Comparison of ENCODE assay signal across 18 cellular contexts in genomic region chr11:70527046-70527395, GRCh38.
"Had no signal": no experiment of that assay in that cellular context is flagged by ENCODE, and none has a peak within 500 bp of the region (broad histone marks: within the 10 kb centered on the region; RNA-seq: fewer than 3 reads in every experiment).

No MANE protein-coding gene starts in this region.

- H3K9me3 ChIP-seq: esophagus squamous epithelium, stomach, testis had no signal

- H3K4me1 ChIP-seq: testis had no signal

- H3K36me3 Mint-ChIP-seq: activated naive CD4-positive, alpha-beta T cell treated with anti-CD3 and anti-CD28 coated beads, Interleukin-2, amount 50 U/mL, for 72 hours; mesothelial cell of epicardium had no signal

- H3K4me3 Mint-ChIP-seq: activated CD4-positive, alpha-beta T cell treated with anti-CD3 and anti-CD28 coated beads, Interleukin-2, amount 10 ng/mL, durations not matched to agents 24 days and 14 days; activated CD8-positive, alpha-beta T cell treated with anti-CD3 and anti-CD28 coated beads, Interleukin-2, amount 10 ng/mL, durations not matched to agents 7 days and 5 days; activated T-cell treated with anti-CD3 and anti-CD28 coated beads, Interleukin-2, amount 50 U/mL, for 72 hours; mesothelial cell of epicardium had no signal

- H3K9me3 Mint-ChIP-seq: activated CD4-positive, alpha-beta T cell treated with anti-CD3 and anti-CD28 coated beads, Interleukin-2, amount 10 ng/mL, durations not matched to agents 24 days and 14 days; activated naive CD4-positive, alpha-beta T cell treated with anti-CD3 and anti-CD28 coated beads, Interleukin-2, amount 50 U/mL, for 72 hours; activated T-cell treated with anti-CD3 and anti-CD28 coated beads, Interleukin-2, amount 50 U/mL, for 72 hours; mesothelial cell of epicardium had no signal

- H3K27me3 ChIP-seq: brain microvascular endothelial cell, testis had no signal

- ATAC-seq: activated CD8-positive, alpha-beta T cell treated with anti-CD3 and anti-CD28 coated beads, Interleukin-2, amount 10 ng/mL, durations not matched to agents 7 days and 5 days; activated naive CD4-positive, alpha-beta T cell treated with anti-CD3 and anti-CD28 coated beads, Interleukin-2, amount 50 U/mL, for 72 hours; activated T-cell treated with anti-CD3 and anti-CD28 coated beads, Interleukin-2, amount 50 U/mL, for 72 hours; left ventricle myocardium superior had no signal

- FAIRE-seq: endothelial cell of umbilical vein, kidney, TTC549 had no signal

- H3K4me1 Mint-ChIP-seq: activated CD4-positive, alpha-beta T cell treated with anti-CD3 and anti-CD28 coated beads, Interleukin-2, amount 10 ng/mL, durations not matched to agents 24 days and 14 days had no signal

- DNase-seq: activated CD4-positive, alpha-beta T cell treated with anti-CD3 and anti-CD28 coated beads, Interleukin-2, amount 10 ng/mL, durations not matched to agents 24 days and 14 days; activated CD4-positive, CD25-positive, alpha-beta regulatory T cell; activated CD8-positive, alpha-beta memory T cell treated with anti-CD3 and anti-CD28 coated beads, Interleukin-2, amount 50 U/mL, for 48 hours; activated CD8-positive, alpha-beta T cell treated with anti-CD3 and anti-CD28 coated beads, Interleukin-2, amount 10 ng/mL, durations not matched to agents 7 days and 5 days; activated gamma-delta T cell; activated T-cell treated with anti-CD3 and anti-CD28 coated beads, Interleukin-2, amount 50 U/mL, for 72 hours; brain microvascular endothelial cell; effector CD8-positive, alpha-beta T cell; esophagus squamous epithelium; hypothalamus; left ventricle myocardium superior; stomach; testis had no signal

- H3K27ac Mint-ChIP-seq: activated CD4-positive, alpha-beta T cell treated with anti-CD3 and anti-CD28 coated beads, Interleukin-2, amount 10 ng/mL, durations not matched to agents 24 days and 14 days; activated CD8-positive, alpha-beta T cell treated with anti-CD3 and anti-CD28 coated beads, Interleukin-2, amount 10 ng/mL, durations not matched to agents 7 days and 5 days; activated T-cell treated with anti-CD3 and anti-CD28 coated beads, Interleukin-2, amount 50 U/mL, for 72 hours; mesothelial cell of epicardium had no signal

- H3K4me3 ChIP-seq: esophagus squamous epithelium, stomach, testis had no signal

- H3K27ac ChIP-seq: brain microvascular endothelial cell, esophagus squamous epithelium, stomach, testis had no signal

- H3K36me3 ChIP-seq: brain microvascular endothelial cell, esophagus squamous epithelium, stomach had no signal
